In the genomic region with DNA sequence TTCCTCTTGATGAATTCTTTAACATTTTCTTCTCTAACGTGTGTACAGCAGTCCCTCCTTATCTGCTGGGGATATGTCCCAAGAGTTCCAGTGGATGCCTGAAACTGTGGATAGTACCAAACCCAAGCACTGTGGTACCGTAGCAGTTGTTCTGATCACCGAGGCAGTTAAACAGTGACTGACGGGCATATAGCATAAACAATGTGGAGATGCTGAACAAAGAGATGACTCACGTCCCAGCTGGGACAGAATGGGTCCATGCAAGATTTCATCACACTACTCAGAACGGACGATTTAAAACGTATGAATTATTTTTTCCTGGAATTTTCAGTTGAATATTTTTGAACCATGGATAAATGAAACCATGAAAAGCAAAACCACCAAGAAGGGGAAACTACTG, we compare ENCODE assay signal across 12 cellular contexts. TPM values are rescaled to one million over a fixed set of nuclear protein-coding genes. Genes with fewer than 3 reads are reported as not detected.
DNase-seq lines count a peak whose midpoint lies in the region; ATAC-seq and TF ChIP-seq lines count a peak whose summit lies in the region.
"Had no signal": no experiment of that assay in that cellular context is flagged by ENCODE, and none has a peak within 500 bp of the region (broad histone marks: within the 10 kb centered on the region; RNA-seq: fewer than 3 reads in every experiment).

No MANE protein-coding gene starts in this region.

- peak; percentile 83 for DNase-seq in AG09309 (ENCODE audit: low read depth)
- peak; percentile 69 for DNase-seq in MV-4-11 (lab: John Stamatoyannopoulos, UW)
- DNase-seq in NCI-H1105 treated with DMSO at 0.1 percent for 48 hours (lab: John Stamatoyannopoulos, UW), result no peak
- no peak for DNase-seq in NCI-H146 (lab: John Stamatoyannopoulos, UW)
- no peak for DNase-seq in middle frontal gyrus (ENCODE audit: extremely low spot score, low spot score)
- DNase-seq: head of caudate nucleus, stomach had no signal

- TF ChIP-seq POLR2A in GM18505 (IDR thresholded peaks at IDR 0.05; ENCODE audit: borderline replicate concordance, extremely low read depth, insufficient read depth, insufficient read length), result no peak

- no peak for TF ChIP-seq CTCF in AG09309 (IDR thresholded peaks at IDR 0.05; ENCODE audit: control insufficient read depth, insufficient read depth, low read depth, low read length, missing control alignments)

- ATAC-seq in GM21381 (IDR thresholded peaks at IDR 0.05; ENCODE audit: unreplicated experiment) (peak; percentile 12), esophagus mucosa (peak; percentile 90), GM18505 (IDR thresholded peaks at IDR 0.05; ENCODE audit: unreplicated experiment) (no peak)
- ATAC-seq: Panc1 had no signal

- H3K4me3 ChIP-seq in AG09309 (ENCODE audit: control insufficient read depth, low read depth, low read length), result no peak overlapping the region
- H3K4me3 ChIP-seq: ascending aorta, stomach had no signal

RNA-seq across cellular contexts. Expression of a gene that starts 54.5 kb away (rescaled TPM):
- 19.8 TPM for total RNA-seq in esophagus mucosa

Comparison
In these comparisons a context has a peak if more than half of its experiments do, and no peak if none do; other contexts are left out.
1. DNase-seq: peak in AG09309 (single experiment) and MV-4-11 (single experiment); none in NCI-H1105 treated with DMSO at 0.1 percent for 48 hours (single experiment), NCI-H146 (single experiment) and middle frontal gyrus (single experiment).